9 cellular contexts compared by ENCODE assay signal in the genomic region with DNA sequence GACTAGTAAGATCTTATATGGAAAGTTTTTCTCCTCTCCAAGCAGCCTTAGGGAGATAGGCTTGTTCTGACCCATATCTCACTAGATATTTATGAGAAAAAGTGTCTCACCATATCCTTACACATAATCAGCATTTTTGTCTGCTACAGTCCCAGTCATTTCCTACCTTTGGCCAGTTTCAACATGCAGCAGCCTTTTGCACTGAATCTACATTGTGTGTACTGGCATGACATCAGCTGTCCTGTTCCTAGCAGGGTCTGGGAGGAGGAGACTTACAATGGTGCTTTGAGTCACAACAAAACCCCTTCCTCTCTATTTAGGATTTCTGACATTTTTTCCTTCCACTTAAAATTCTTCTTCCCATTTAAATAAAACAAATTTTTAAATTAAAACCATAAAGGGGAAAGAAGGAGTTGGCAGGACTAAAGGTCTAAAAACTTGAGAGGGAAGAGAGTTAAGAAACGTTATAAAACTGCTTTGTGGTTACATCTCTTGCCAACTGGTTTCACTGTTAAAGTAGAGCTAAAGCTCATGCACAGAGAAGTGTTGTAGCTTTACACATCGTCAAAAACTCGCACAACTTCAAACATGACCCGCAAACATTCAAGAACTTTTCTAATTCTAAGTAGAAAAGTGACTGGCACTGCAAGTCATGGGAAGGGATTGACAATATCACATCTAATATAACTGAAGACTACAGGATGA. TPM values are rescaled to one million over a fixed set of nuclear protein-coding genes. Genes with fewer than 3 reads are reported as not detected.
DNase-seq lines count a peak whose midpoint lies in the region; ATAC-seq and TF ChIP-seq lines count a peak whose summit lies in the region.
"Had no signal": no experiment of that assay in that cellular context is flagged by ENCODE, and none has a peak within 500 bp of the region (broad histone marks: within the 10 kb centered on the region; RNA-seq: fewer than 3 reads in every experiment).

No MANE protein-coding gene starts in this region.

- TF ChIP-seq POLR2A in stomach (IDR thresholded peaks at IDR 0.05): no peak

- no peak for TF ChIP-seq CTCF in stomach (IDR thresholded peaks at IDR 0.05)

- H3K9ac ChIP-seq in adipocyte (ENCODE audit: low read length): peak overlapping the region; percentile 99
- peak overlapping the region; percentile 50 for H3K9ac ChIP-seq in iPS-15b (ENCODE audit: low read depth, low read length)

- peak overlapping the region in 4 of 5 donors; percentile 77 to 86 (median 82) for H3K27ac ChIP-seq in stomach

- intact Hi-C loops in stomach (cut with DNase I; ENCODE audit: low total_unique reads): loop anchor here (10.0 kb wide), 1 partner anchor 94 kb away; no protein-coding TSS in a partner anchor

- H3K4me3 ChIP-seq in adipocyte (ENCODE audit: low read length) (peak overlapping the region; percentile 94), iPS-15b (ENCODE audit: low read depth, low read length) (peak overlapping the region; percentile 67), stomach (peak overlapping the region; percentile 40 to 45 (median 42))

- ATAC-seq in GM18909 (IDR thresholded peaks at IDR 0.05; ENCODE audit: poor library complexity, unreplicated experiment) (peak; percentile 51), HG03095 (IDR thresholded peaks at IDR 0.05; ENCODE audit: unreplicated experiment) (no peak)

- H3K27me3 ChIP-seq in adipocyte (replicated peaks; ENCODE audit: control insufficient read depth, insufficient read depth, low read length) (no peaks in the 10 kb centered on the region), iPS-15b (ENCODE audit: control insufficient read depth, insufficient read depth, low read length) (no peaks in the 10 kb centered on the region), stomach (no peaks in the 10 kb centered on the region)
- H3K27me3 ChIP-seq: pancreas had no signal

- H3K4me1 ChIP-seq in adipocyte (ENCODE audit: control insufficient read depth, insufficient read depth, low read length): peaks cover 24% of the 10 kb centered on the region
- peaks cover 11% of the 10 kb centered on the region for H3K4me1 ChIP-seq in iPS-15b (ENCODE audit: control insufficient read depth, insufficient read depth, low read length)
- H3K4me1 ChIP-seq in stomach: peaks cover 25 to 77% (median 42%) of the 10 kb centered on the region in 4 donors

- 16 to 23% (median 18%) methylated on average over 4 of the region's 4 CpGs for WGBS in stomach, 5 donors

- DNase-seq in Ammon's horn (ENCODE audit: low spot score): peak; percentile 27
- peak; percentile 67 for DNase-seq in LHCN-M2 (ENCODE audit: low read depth)
- DNase-seq in adipocyte (ENCODE audit: low read depth): peak; percentile 71
- DNase-seq in stomach: no peak
- no peak for DNase-seq in OCI-M2 (lab: John Stamatoyannopoulos, UW; ENCODE audit: unreplicated experiment)
- DNase-seq: pancreas had no signal

- H3K36me3 ChIP-seq in adipocyte (ENCODE audit: control insufficient read depth, insufficient read depth, low read length, severe bottlenecking): peaks cover 17% of the 10 kb centered on the region
- no peaks in the 10 kb centered on the region for H3K36me3 ChIP-seq in iPS-15b (ENCODE audit: control insufficient read depth, insufficient read depth, low read length)
- H3K36me3 ChIP-seq in stomach: peaks cover 7 to 33% (median 25%) of the 10 kb centered on the region in 4 donors
- H3K36me3 ChIP-seq: pancreas had no signal

- TF ChIP-seq EP300 in stomach (IDR thresholded peaks at IDR 0.05): no peak

- H3K9me3 ChIP-seq in adipocyte (ENCODE audit: control insufficient read depth, low read length) (no peaks in the 10 kb centered on the region), iPS-15b (ENCODE audit: control insufficient read depth, insufficient read depth, low read length) (no peaks in the 10 kb centered on the region), stomach (no peaks in the 10 kb centered on the region)
- H3K9me3 ChIP-seq: pancreas had no signal

RNA-seq across cellular contexts. Expression of gene CERS5, which starts 53.3 kb away (rescaled TPM):
- total RNA-seq in LHCN-M2 (2014; rRNA removed) (30.7 and 30.8 TPM in 2 replicates), stomach (100 to 1,000 TPM in 1 of 5 donors, 10 to 100 TPM in 2, 1 to 10 TPM in 2; 3.2 to 114 (median 24.1) TPM)
- 48.6 TPM for polyA plus RNA-seq in LHCN-M2 (2012)
- polyA plus RNA-seq in stomach: 10 to 100 TPM; 20.7 to 52.6 (median 23.8) TPM

Comparison
In these comparisons a context has a peak if more than half of its experiments do, and no peak if none do; other contexts are left out.
1. DNase-seq: peak in Ammon's horn (single experiment), LHCN-M2 (single experiment) and adipocyte (single experiment); none in stomach (single experiment) and OCI-M2 (single experiment).
2. H3K4me3 ChIP-seq: peak in every context shown above with its lines; median percentile 94 in adipocyte; 67 in iPS-15b; 42 in stomach.